ENCODE assay signal across 18 cellular contexts in genomic region chr6:42175860-42176259, GRCh38. TPM values are rescaled to one million over a fixed set of nuclear protein-coding genes. Genes with fewer than 3 reads are reported as not detected.
DNase-seq lines count a peak whose midpoint lies in the region; ATAC-seq and TF ChIP-seq lines count a peak whose summit lies in the region.
"Had no signal": no experiment of that assay in that cellular context is flagged by ENCODE, and none has a peak within 500 bp of the region (broad histone marks: within the 10 kb centered on the region; RNA-seq: fewer than 3 reads in every experiment).

No MANE protein-coding gene starts in this region.

- H3K9me3 Mint-ChIP-seq in MCF 10A (ENCODE audit: unreplicated experiment), result no peaks in the 10 kb centered on the region
- H3K9me3 Mint-ChIP-seq in stimulated activated effector memory CD8-positive, alpha-beta T cell treated with anti-CD3 and anti-CD28 coated beads, Interleukin-12 subunit alpha, Interleukin-12 subunit beta, amount 100 ng/mL, for 72 hours, result no peaks in the 10 kb centered on the region
- no peaks in the 10 kb centered on the region for H3K9me3 Mint-ChIP-seq in CD4-positive, alpha-beta T cell
- H3K9me3 Mint-ChIP-seq: activated naive CD8-positive, alpha-beta T cell treated with anti-CD3 and anti-CD28 coated beads for 36 hours had no signal

- TF ChIP-seq POLR2A in breast epithelium (IDR thresholded peaks at IDR 0.05), result no peak

- H3K9me3 ChIP-seq in breast epithelium (no peaks in the 10 kb centered on the region), OCI-LY3 (ENCODE audit: insufficient read depth, low read length) (no peaks in the 10 kb centered on the region)
- H3K9me3 ChIP-seq in CD4-positive, alpha-beta T cell (ENCODE audit: control insufficient read depth, low read length), result no peaks in the 10 kb centered on the region
- H3K9me3 ChIP-seq: colonic mucosa, mucosa of descending colon, tibial artery had no signal

- H3K27me3 ChIP-seq in breast epithelium (peaks cover 0 to 3% of the 10 kb centered on the region in 2 donors), OCI-LY3 (ENCODE audit: low read depth, low read length) (no peaks in the 10 kb centered on the region)
- no peaks in the 10 kb centered on the region for H3K27me3 ChIP-seq in CD4-positive, alpha-beta T cell (ENCODE audit: control insufficient read depth, insufficient read depth, low read length)
- H3K27me3 ChIP-seq: colonic mucosa had no signal

- no peaks in the 10 kb centered on the region for H3K27me3 Mint-ChIP-seq in MCF 10A (ENCODE audit: insufficient read depth, unreplicated experiment)
- peaks cover 10% of the 10 kb centered on the region for H3K27me3 Mint-ChIP-seq in CD4-positive, alpha-beta T cell

- no peak for ATAC-seq in stimulated activated effector memory CD8-positive, alpha-beta T cell treated with anti-CD3 and anti-CD28 coated beads, Interleukin-12 subunit alpha, Interleukin-12 subunit beta, amount 100 ng/mL, for 72 hours
- no peak for ATAC-seq in CD4-positive, alpha-beta T cell (ENCODE audit: poor library complexity)
- ATAC-seq in GM18517 (IDR thresholded peaks at IDR 0.05; ENCODE audit: unreplicated experiment), result no peak
- ATAC-seq: mucosa of descending colon had no signal

- H3K79me2 ChIP-seq in OCI-LY3 (ENCODE audit: low read length), result no peaks in the 10 kb centered on the region

- H3K4me1 ChIP-seq in breast epithelium, result no peaks in the 10 kb centered on the region
- H3K4me1 ChIP-seq in OCI-LY3 (ENCODE audit: low read length), result peaks cover 5% of the 10 kb centered on the region
- H3K4me1 ChIP-seq: colonic mucosa, tibial artery had no signal

- H3K27ac ChIP-seq in breast epithelium (no peak overlapping the region), OCI-LY3 (ENCODE audit: low read length) (no peak overlapping the region), caudate nucleus (ENCODE audit: low read depth, low read length) (no peak overlapping the region)
- H3K27ac ChIP-seq in CD4-positive, alpha-beta T cell (ENCODE audit: low read depth, low read length), result no peak overlapping the region
- H3K27ac ChIP-seq: colonic mucosa, tibial artery had no signal

- no peaks in the 10 kb centered on the region for H3K36me3 Mint-ChIP-seq in MCF 10A (ENCODE audit: insufficient read depth, unreplicated experiment)
- no peaks in the 10 kb centered on the region for H3K36me3 Mint-ChIP-seq in stimulated activated effector memory CD8-positive, alpha-beta T cell treated with anti-CD3 and anti-CD28 coated beads, Interleukin-12 subunit alpha, Interleukin-12 subunit beta, amount 100 ng/mL, for 72 hours
- H3K36me3 Mint-ChIP-seq in CD4-positive, alpha-beta T cell (ENCODE audit: low read depth), result no peaks in the 10 kb centered on the region
- H3K36me3 Mint-ChIP-seq: activated naive CD8-positive, alpha-beta T cell treated with anti-CD3 and anti-CD28 coated beads for 36 hours had no signal

- no TSS peak for BruUV-seq in MCF 10A (replicated peaks; lab: Mats Ljungman, UMichigan)

- POLR2A ChIA-PET in MCF 10A (lab: Yijun Ruan, JAX), result no interaction called here
- POLR2A ChIA-PET in CD4-positive, alpha-beta T cell (lab: Charles Lee), result no interaction called here

- no peaks in the 10 kb centered on the region for H3K4me1 Mint-ChIP-seq in MCF 10A (ENCODE audit: insufficient read depth, unreplicated experiment)
- peaks cover 6% of the 10 kb centered on the region for H3K4me1 Mint-ChIP-seq in stimulated activated effector memory CD8-positive, alpha-beta T cell treated with anti-CD3 and anti-CD28 coated beads, Interleukin-12 subunit alpha, Interleukin-12 subunit beta, amount 100 ng/mL, for 72 hours
- H3K4me1 Mint-ChIP-seq in CD4-positive, alpha-beta T cell (ENCODE audit: low read depth), result no peaks in the 10 kb centered on the region

- no peak overlapping the region for H3K9ac ChIP-seq in OCI-LY3 (ENCODE audit: low read length)

- H3K4me3 Mint-ChIP-seq in MCF 10A (ENCODE audit: unreplicated experiment), result no peak overlapping the region
- no peak overlapping the region for H3K4me3 Mint-ChIP-seq in stimulated activated effector memory CD8-positive, alpha-beta T cell treated with anti-CD3 and anti-CD28 coated beads, Interleukin-12 subunit alpha, Interleukin-12 subunit beta, amount 100 ng/mL, for 72 hours
- H3K4me3 Mint-ChIP-seq in CD4-positive, alpha-beta T cell, result no peak overlapping the region
- H3K4me3 Mint-ChIP-seq: activated naive CD8-positive, alpha-beta T cell treated with anti-CD3 and anti-CD28 coated beads for 36 hours had no signal

- no peaks in the 10 kb centered on the region for H3K36me3 ChIP-seq in breast epithelium
- no peaks in the 10 kb centered on the region for H3K36me3 ChIP-seq in OCI-LY3 (replicated peaks; ENCODE audit: low read depth, low read length)
- H3K36me3 ChIP-seq: colonic mucosa, tibial artery had no signal

- TF ChIP-seq CTCF in MCF 10A (IDR thresholded peaks at IDR 0.05; ENCODE audit: unreplicated experiment) (no peak), breast epithelium (IDR thresholded peaks at IDR 0.05) (no peak), OCI-LY3 (IDR thresholded peaks at IDR 0.05; ENCODE audit: low read depth, low read length) (peak; percentile 53), epithelial cell of esophagus (IDR thresholded peaks at IDR 0.05; ENCODE audit: insufficient read depth, low read depth, low read length, missing control alignments) (peak; percentile 29)
- no peak for TF ChIP-seq CTCF in CD4-positive, alpha-beta T cell (IDR thresholded peaks at IDR 0.05)

- no peak overlapping the region for H3K4me2 ChIP-seq in OCI-LY3 (ENCODE audit: low read length)

- no peak overlapping the region for H2AFZ ChIP-seq in OCI-LY3 (ENCODE audit: low read depth, low read length)

- no peaks in the 10 kb centered on the region for H4K20me1 ChIP-seq in OCI-LY3 (ENCODE audit: insufficient read depth, low read length)

- H3K4me3 ChIP-seq in breast epithelium, result no peak overlapping the region
- H3K4me3 ChIP-seq in OCI-LY3 (ENCODE audit: low read length), result no peak overlapping the region
- no peak overlapping the region for H3K4me3 ChIP-seq in epithelial cell of esophagus (ENCODE audit: low read length)
- H3K4me3 ChIP-seq: colonic mucosa, mucosa of descending colon, tibial artery had no signal

- peak; percentile 23 for DNase-seq in MCF 10A (ENCODE audit: unreplicated experiment)
- no peak for DNase-seq in breast epithelium (ENCODE audit: low spot score in 2 of 2)
- no peak for DNase-seq in epithelial cell of esophagus (ENCODE audit: low read depth)
- DNase-seq in stimulated activated effector memory CD8-positive, alpha-beta T cell treated with anti-CD3 and anti-CD28 coated beads, Interleukin-12 subunit alpha, Interleukin-12 subunit beta, amount 100 ng/mL, for 72 hours (ENCODE audit: low spot score in 2 of 2), result no peak
- DNase-seq in caudate nucleus (lab: John Stamatoyannopoulos, UW), result no peak
- no peak for DNase-seq in CD4-positive, alpha-beta T cell
- DNase-seq: activated naive CD8-positive, alpha-beta T cell treated with anti-CD3 and anti-CD28 coated beads for 36 hours; colonic mucosa; DMS53; mucosa of descending colon; NCI-H2081 treated with DMSO at 0.1 percent for 48 hours; NCI-H82; posterior cingulate gyrus; SIG-M5; tibial artery had no signal

- CTCF ChIA-PET in MCF 10A (lab: Yijun Ruan, JAX), result no interaction called here
- CTCF ChIA-PET in CD4-positive, alpha-beta T cell (lab: Charles Lee), result no interaction called here

- intact Hi-C loops in MCF 10A (cut with micrococcal nuclease), result no loop called here
- intact Hi-C loops in breast epithelium (cut with DNase I; ENCODE audit: low total_unique reads), result no loop called here
- intact Hi-C loops in CD4-positive, alpha-beta T cell (cut with DNase I, micrococcal nuclease), result no loop called here

- H3K27ac Mint-ChIP-seq in MCF 10A (ENCODE audit: low read depth, unreplicated experiment), result no peak overlapping the region
- H3K27ac Mint-ChIP-seq in stimulated activated effector memory CD8-positive, alpha-beta T cell treated with anti-CD3 and anti-CD28 coated beads, Interleukin-12 subunit alpha, Interleukin-12 subunit beta, amount 100 ng/mL, for 72 hours, result peak overlapping the region; percentile 32
- no peak overlapping the region for H3K27ac Mint-ChIP-seq in CD4-positive, alpha-beta T cell
- H3K27ac Mint-ChIP-seq: activated naive CD8-positive, alpha-beta T cell treated with anti-CD3 and anti-CD28 coated beads for 36 hours had no signal

RNA-seq across cellular contexts. Expression of gene GUCA1A, which starts 2.7 kb away (rescaled TPM):
- total RNA-seq in MCF 10A (2022) (not detected in 2 replicates), breast epithelium (not detected)
- not detected for total RNA-seq in CD4-positive, alpha-beta T cell
- total RNA-seq: colonic mucosa, LHCN-M2, mucosa of descending colon had no signal

RNA-seq across cellular contexts. Expression of gene GUCA1B, which starts 18.9 kb away (rescaled TPM):
- total RNA-seq in MCF 10A (2022), result 0.93 and 1.2 TPM in 2 replicates
- total RNA-seq in breast epithelium, result 1 to 10 TPM; 1.1 to 2.9 (median 1.5) TPM
- total RNA-seq in CD4-positive, alpha-beta T cell, result 1 to 10 TPM; 2.3 to 2.4 TPM

RNA-seq across cellular contexts. Expression of gene C6orf132, which starts 33.4 kb away (rescaled TPM):
- total RNA-seq in MCF 10A (2022) (19.5 and 31.9 TPM in 2 replicates), breast epithelium (10 to 100 TPM in 2 of 3 donors, 1 to 10 TPM in 1; 4.2 to 20.2 (median 10.2) TPM)
- not detected for total RNA-seq in CD4-positive, alpha-beta T cell

RNA-seq across cellular contexts. Expression of gene MRPS10, which starts 41.8 kb away (rescaled TPM):
- 62.9 and 67.3 TPM in 2 replicates for total RNA-seq in MCF 10A (2022)
- total RNA-seq in breast epithelium, result 10 to 100 TPM; 25.6 to 37.0 (median 33.4) TPM
- total RNA-seq in CD4-positive, alpha-beta T cell, result 10 to 100 TPM; 17.1 to 18.4 TPM

Comparison
In these comparisons a context has a peak if more than half of its experiments do, and no peak if none do; other contexts are left out.
1. CTCF ChIP-seq: peak in OCI-LY3 (single experiment) and epithelial cell of esophagus (single experiment); none in MCF 10A (single experiment), breast epithelium (0 of 3) and CD4-positive, alpha-beta T cell (single experiment).
2. RNA of gene C6orf132, which starts 33.4 kb away (total RNA-seq): 19.5 to 31.9 TPM in MCF 10A and 4.2 to 20.2 TPM in breast epithelium; not detected in CD4-positive, alpha-beta T cell; every median in the first group is over 4 times any median in the second.